In the genomic region with DNA sequence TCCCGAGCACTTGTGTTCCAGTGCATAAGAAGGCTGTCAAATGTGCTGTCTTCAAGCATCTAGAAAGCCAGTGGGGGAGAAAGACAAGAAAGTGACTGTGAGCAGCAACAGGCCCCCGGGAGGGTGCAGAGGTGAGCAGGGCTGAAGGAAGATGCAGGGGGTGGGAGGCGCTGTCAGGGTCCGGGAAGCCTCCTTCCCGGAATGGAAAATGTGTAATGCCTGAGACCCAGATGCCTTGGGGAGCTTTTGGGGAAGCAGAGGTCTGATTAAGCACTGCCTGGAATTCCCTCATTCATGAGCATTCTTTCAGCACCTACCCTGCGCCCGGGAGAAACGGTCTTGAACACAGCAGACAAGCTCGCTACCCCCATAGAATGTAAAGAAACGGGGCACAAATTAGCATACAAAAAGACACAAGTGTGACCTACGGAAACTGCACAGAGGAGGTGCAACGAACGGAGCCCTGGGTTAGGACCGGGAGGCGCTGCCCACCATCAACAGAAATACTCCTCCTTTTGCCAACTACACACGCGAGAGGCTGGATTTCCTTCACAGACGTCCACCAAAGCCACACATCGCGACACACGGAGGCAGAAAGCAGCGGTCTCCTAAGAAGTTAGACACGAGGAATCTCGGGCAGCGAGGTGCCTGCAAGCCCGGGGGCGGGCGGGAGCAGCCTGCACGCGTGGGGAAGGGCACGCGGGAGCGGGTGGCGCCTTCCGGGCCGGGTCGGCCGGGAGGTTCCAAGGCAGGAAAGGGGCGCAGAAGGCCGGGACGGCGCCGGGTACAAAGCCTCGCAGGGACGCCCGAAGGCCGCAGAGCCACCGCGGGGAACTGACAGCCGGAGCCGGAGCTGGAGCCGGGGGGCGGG, we compare ENCODE assay signal across 8 cellular contexts. TPM values are rescaled to one million over a fixed set of nuclear protein-coding genes. Genes with fewer than 3 reads are reported as not detected.
DNase-seq lines count a peak whose midpoint lies in the region; ATAC-seq and TF ChIP-seq lines count a peak whose summit lies in the region.

No MANE protein-coding gene starts in this region.

- peaks cover 20% of the 10 kb centered on the region for H3K36me3 Mint-ChIP-seq in activated naive CD4-positive, alpha-beta T cell treated with anti-CD3 and anti-CD28 coated beads, Interleukin-2, amount 10 ng/mL, durations not matched to agents 7 days and 5 days

- DNase-seq in DND-41 (peak; percentile 56), M059J (ENCODE audit: low read depth) (peak; percentile 26), Right ventricle myocardium inferior (ENCODE audit: missing footprints) (peak; percentile 76), NCI-H2227 treated with DMSO at 0.1 percent for 48 hours (lab: John Stamatoyannopoulos, UW) (no peak), NCI-H748 (lab: John Stamatoyannopoulos, UW; ENCODE audit: unreplicated experiment) (no peak)
- DNase-seq in activated naive CD4-positive, alpha-beta T cell treated with anti-CD3 and anti-CD28 coated beads, Interleukin-2, amount 10 ng/mL, durations not matched to agents 7 days and 5 days = peak; percentile 69

- no peaks in the 10 kb centered on the region for H3K9me3 Mint-ChIP-seq in activated naive CD4-positive, alpha-beta T cell treated with anti-CD3 and anti-CD28 coated beads, Interleukin-2, amount 10 ng/mL, durations not matched to agents 7 days and 5 days

- H3K4me1 ChIP-seq in DND-41 (ENCODE audit: insufficient read depth, low read length) = peaks cover 42% of the 10 kb centered on the region
- no peaks in the 10 kb centered on the region for H3K4me1 ChIP-seq in parathyroid adenoma

- H3K27ac Mint-ChIP-seq in activated naive CD4-positive, alpha-beta T cell treated with anti-CD3 and anti-CD28 coated beads, Interleukin-2, amount 10 ng/mL, durations not matched to agents 7 days and 5 days = peak overlapping the region; percentile 86

- H3K4me3 Mint-ChIP-seq in activated naive CD4-positive, alpha-beta T cell treated with anti-CD3 and anti-CD28 coated beads, Interleukin-2, amount 10 ng/mL, durations not matched to agents 7 days and 5 days = peak overlapping the region; percentile 96

- peaks cover 50% of the 10 kb centered on the region for H3K79me2 ChIP-seq in DND-41 (ENCODE audit: insufficient read depth, low read length)
- no peaks in the 10 kb centered on the region for H3K79me2 ChIP-seq in parathyroid adenoma

- H3K4me1 Mint-ChIP-seq in activated naive CD4-positive, alpha-beta T cell treated with anti-CD3 and anti-CD28 coated beads, Interleukin-2, amount 10 ng/mL, durations not matched to agents 7 days and 5 days = peaks cover 41% of the 10 kb centered on the region

- CTCF ChIA-PET in activated naive CD4-positive, alpha-beta T cell treated with anti-CD3 and anti-CD28 coated beads, Interleukin-2, amount 10 ng/mL, durations not matched to agents 7 days and 5 days (lab: Charles Lee) = interaction anchor here (0.7 kb wide), 1 partner anchor 39 kb away, joined by 3 read pairs; no protein-coding TSS in a partner anchor

- H3K27me3 Mint-ChIP-seq in activated naive CD4-positive, alpha-beta T cell treated with anti-CD3 and anti-CD28 coated beads, Interleukin-2, amount 10 ng/mL, durations not matched to agents 7 days and 5 days = no peaks in the 10 kb centered on the region

- TF ChIP-seq CTCF in DND-41 (IDR thresholded peaks at IDR 0.05; ENCODE audit: borderline replicate concordance, extremely low read depth, low read length, poor library complexity, severe bottlenecking) = no peak
- no peak for TF ChIP-seq CTCF in parathyroid adenoma (IDR thresholded peaks at IDR 0.05)

- H4K20me1 ChIP-seq in DND-41 (ENCODE audit: insufficient read depth, low read length) = peaks cover 52% of the 10 kb centered on the region

- H3K27ac ChIP-seq in DND-41 (ENCODE audit: low read length) = peak overlapping the region; percentile 66
- no peak overlapping the region for H3K27ac ChIP-seq in parathyroid adenoma

- H3K9ac ChIP-seq in DND-41 (ENCODE audit: low read depth, low read length) (peak overlapping the region; percentile 76), parathyroid adenoma (no peak overlapping the region)

- H3K36me3 ChIP-seq in DND-41 (ENCODE audit: insufficient read depth, low read length) (peaks cover 10% of the 10 kb centered on the region), parathyroid adenoma (ENCODE audit: control insufficient read depth, insufficient read depth, low read length) (no peaks in the 10 kb centered on the region)

- H3K9me3 ChIP-seq in DND-41 (ENCODE audit: insufficient read depth, low read length, severe bottlenecking) (no peaks in the 10 kb centered on the region), parathyroid adenoma (ENCODE audit: control insufficient read depth, low read length) (no peaks in the 10 kb centered on the region)

- H3K4me2 ChIP-seq in DND-41 (ENCODE audit: insufficient read depth, low read length) = peak overlapping the region; percentile 98
- peak overlapping the region; percentile 85 for H3K4me2 ChIP-seq in parathyroid adenoma (ENCODE audit: low read length)

- peak overlapping the region; percentile 71 to 90; a peak in 3 of 4 replicates for H3K4me3 ChIP-seq in DND-41 (ENCODE audit: low read depth in 1 of 2, low read length in 2 of 2)
- peak overlapping the region; percentile 53 for H3K4me3 ChIP-seq in parathyroid adenoma (ENCODE audit: low read depth, low read length)

- intact Hi-C loops in Right ventricle myocardium inferior (cut with DNase I) = loop anchor here (5.0 kb wide), 1 partner anchor 216 kb away; a partner anchor contains a TSS

- no peaks in the 10 kb centered on the region for H3K27me3 ChIP-seq in DND-41 (ENCODE audit: insufficient read depth, low read length, poor library complexity)
- no peaks in the 10 kb centered on the region for H3K27me3 ChIP-seq in parathyroid adenoma (ENCODE audit: control insufficient read depth, insufficient read depth, low read length)

- H2AFZ ChIP-seq in DND-41 (ENCODE audit: low read depth, low read length) (peak overlapping the region; percentile 71), parathyroid adenoma (peak overlapping the region; percentile 80)

- ATAC-seq in DND-41 (ENCODE audit: insufficient read depth, low read depth) (peak; percentile 6; the same call in 2 of the 3 replicates), Right ventricle myocardium inferior (peak; percentile 2), GM21390 (IDR thresholded peaks at IDR 0.05; ENCODE audit: unreplicated experiment) (no peak)

RNA-seq across cellular contexts. Expression of a gene that starts 1.1 kb away (rescaled TPM):
- total RNA-seq in M059J (2014; rRNA removed; shearing (Covaris generic)) = 5.4 and 7.8 TPM in 2 replicates
- total RNA-seq in Right ventricle myocardium inferior = 4.8 TPM

RNA-seq across cellular contexts. Expression of a gene that starts 54.5 kb away (rescaled TPM):
- total RNA-seq in M059J (2014; rRNA removed; shearing (Covaris generic)) = 9.2 and 13.7 TPM in 2 replicates
- total RNA-seq in Right ventricle myocardium inferior = 21.0 TPM

Comparison
In these comparisons a context has a peak if more than half of its experiments do, and no peak if none do; other contexts are left out.
1. DNase-seq: peak in DND-41 (single experiment), M059J (single experiment), activated naive CD4-positive, alpha-beta T cell treated with anti-CD3 and anti-CD28 coated beads, Interleukin-2, amount 10 ng/mL, durations not matched to agents 7 days and 5 days (single experiment) and Right ventricle myocardium inferior (single experiment); none in NCI-H2227 treated with DMSO at 0.1 percent for 48 hours (single experiment) and NCI-H748 (single experiment).